ENCODE assay signal across 8 cellular contexts in the genomic region with DNA sequence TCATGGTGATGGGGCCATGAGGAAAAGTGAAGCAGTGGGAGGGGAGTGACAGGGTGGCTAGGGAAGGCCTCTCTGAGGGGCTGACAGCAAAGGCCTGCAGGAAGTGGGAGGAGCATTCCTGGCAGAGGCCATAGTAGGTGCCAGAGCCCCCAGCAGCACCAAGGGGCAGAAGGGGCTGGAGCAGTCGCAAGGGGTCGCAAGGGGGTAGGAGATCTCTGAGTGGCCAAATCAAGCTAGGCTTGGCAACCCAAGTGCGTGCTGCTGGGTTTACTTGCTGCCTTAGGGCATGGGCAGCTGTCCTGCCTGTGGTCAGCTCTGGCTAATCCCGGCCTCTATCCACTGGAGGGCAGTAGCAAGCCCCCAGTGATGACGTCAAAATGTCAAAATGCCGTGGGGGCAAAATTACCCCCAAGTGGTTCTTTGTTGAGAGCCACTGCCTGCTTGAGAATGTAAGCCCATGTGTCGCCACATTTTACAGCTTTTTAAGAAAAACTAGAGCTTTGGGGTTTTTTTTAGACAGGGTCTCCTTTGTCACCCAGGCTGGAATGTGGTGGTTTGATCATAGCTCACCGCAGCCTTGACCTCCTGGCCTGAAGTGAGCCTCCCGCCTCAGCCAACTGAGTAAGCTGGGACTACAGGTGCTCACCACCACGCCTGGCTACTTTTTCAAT. TPM values are rescaled to one million over a fixed set of nuclear protein-coding genes. Genes with fewer than 3 reads are reported as not detected.
A peak's percentile ranks its signal among the peaks of the same experiment; 100 is the strongest.
DNase-seq lines count a peak whose midpoint lies in the region; ATAC-seq and TF ChIP-seq lines count a peak whose summit lies in the region.

No MANE protein-coding gene starts in this region.

- peak overlapping the region in 3 of 4 donors; percentile 84 to 90 (median 86) for H3K27ac ChIP-seq in gastroesophageal sphincter

- TF ChIP-seq EP300 in gastroesophageal sphincter (IDR thresholded peaks at IDR 0.05), result no peak

- H3K36me3 ChIP-seq in gastroesophageal sphincter, result peaks cover 0 to 56% of the 10 kb centered on the region in 2 donors

- H3K4me3 ChIP-seq in gastroesophageal sphincter (no peak overlapping the region), retinal pigment epithelial cell (ENCODE audit: low read length) (no peak overlapping the region)

- no peak for TF ChIP-seq POLR2A in gastroesophageal sphincter (IDR thresholded peaks at IDR 0.05)

- ATAC-seq in gastroesophageal sphincter, result no peak

- H3K9me3 ChIP-seq in gastroesophageal sphincter, result no peaks in the 10 kb centered on the region

- 49 to 70% methylated on average over 2 to 5 of the region's 10 CpGs for WGBS in gastroesophageal sphincter (ENCODE audit: low coverage in 1 of 2), 2 donors

- DNase-seq in AG20443 (ENCODE audit: low spot score) (peak; percentile 83), H4 (ENCODE audit: low spot score) (peak; percentile 81), UCSD-AML1 (lab: John Stamatoyannopoulos, UW; ENCODE audit: unreplicated experiment) (peak; percentile 43), retinal pigment epithelial cell (ENCODE audit: low read depth) (no peak), NCI-H2029 treated with DMSO at 0.1 percent for 48 hours (lab: John Stamatoyannopoulos, UW) (no peak), NCI-H1436 (lab: John Stamatoyannopoulos, UW) (no peak), ureter (ENCODE audit: low spot score) (no peak)

- TF ChIP-seq CTCF in gastroesophageal sphincter (IDR thresholded peaks at IDR 0.05), result peak in 3 of 4 experiments; percentile 67 to 76 (median 76)
- peak; percentile 83 for TF ChIP-seq CTCF in retinal pigment epithelial cell (conservative IDR thresholded peaks at IDR 0.05; ENCODE audit: low read depth, low read length)

- no peaks in the 10 kb centered on the region for H3K27me3 ChIP-seq in gastroesophageal sphincter

- H3K4me1 ChIP-seq in gastroesophageal sphincter, result peaks cover 2 to 57% (median 49%) of the 10 kb centered on the region in 3 donors

RNA-seq across cellular contexts. Expression of gene CCDC97, which starts 11.8 kb away (rescaled TPM):
- total RNA-seq in H4 (2014; rRNA removed; shearing (Covaris generic)), result 4.6 and 7.8 TPM in 2 replicates
- total RNA-seq in gastroesophageal sphincter, result 10 to 100 TPM; 11.6 to 18.9 (median 15.9) TPM
- total RNA-seq in ureter, result 38.3 TPM

RNA-seq across cellular contexts. Expression of gene TGFB1, which starts 32.0 kb away (rescaled TPM):
- 12.5 and 15.4 TPM in 2 replicates for total RNA-seq in H4 (2014; rRNA removed; shearing (Covaris generic))
- total RNA-seq in gastroesophageal sphincter, result 10 to 100 TPM; 12.9 to 39.3 (median 22.1) TPM
- total RNA-seq in ureter, result 26.3 TPM

RNA-seq across cellular contexts. Expression of gene B9D2, which starts 42.2 kb away (rescaled TPM):
- total RNA-seq in H4 (2014; rRNA removed; shearing (Covaris generic)), result 7.5 and 9.3 TPM in 2 replicates
- total RNA-seq in gastroesophageal sphincter, result 10 to 100 TPM in 1 of 4 donors, 1 to 10 TPM in 3; 5.2 to 10.1 (median 6.7) TPM
- total RNA-seq in ureter, result 6.1 TPM

RNA-seq across cellular contexts. Expression of gene TMEM91, which starts 54.6 kb away (rescaled TPM):
- total RNA-seq in H4 (2014; rRNA removed; shearing (Covaris generic)), result 0.08 and 0.97 TPM in 2 replicates
- 10 to 100 TPM in 2 of 4 donors, 1 to 10 TPM in 2; 7.9 to 17.5 (median 13.3) TPM for total RNA-seq in gastroesophageal sphincter
- 12.2 TPM for total RNA-seq in ureter

RNA-seq across cellular contexts. Expression of gene HNRNPUL1, which starts 57.6 kb away (rescaled TPM):
- total RNA-seq in H4 (2014; rRNA removed; shearing (Covaris generic)), result 70.9 and 82.4 TPM in 2 replicates
- total RNA-seq in gastroesophageal sphincter (100 to 1,000 TPM; 142 to 204 (median 160) TPM), ureter (183 TPM)

Comparison
In these comparisons a context has a peak if more than half of its experiments do, and no peak if none do; other contexts are left out.
1. DNase-seq: peak in AG20443 (single experiment), H4 (single experiment) and UCSD-AML1 (single experiment); none in retinal pigment epithelial cell (single experiment), NCI-H2029 treated with DMSO at 0.1 percent for 48 hours (single experiment), NCI-H1436 (single experiment) and ureter (single experiment).